ENCODE assay signal across 17 cellular contexts in the genomic region with DNA sequence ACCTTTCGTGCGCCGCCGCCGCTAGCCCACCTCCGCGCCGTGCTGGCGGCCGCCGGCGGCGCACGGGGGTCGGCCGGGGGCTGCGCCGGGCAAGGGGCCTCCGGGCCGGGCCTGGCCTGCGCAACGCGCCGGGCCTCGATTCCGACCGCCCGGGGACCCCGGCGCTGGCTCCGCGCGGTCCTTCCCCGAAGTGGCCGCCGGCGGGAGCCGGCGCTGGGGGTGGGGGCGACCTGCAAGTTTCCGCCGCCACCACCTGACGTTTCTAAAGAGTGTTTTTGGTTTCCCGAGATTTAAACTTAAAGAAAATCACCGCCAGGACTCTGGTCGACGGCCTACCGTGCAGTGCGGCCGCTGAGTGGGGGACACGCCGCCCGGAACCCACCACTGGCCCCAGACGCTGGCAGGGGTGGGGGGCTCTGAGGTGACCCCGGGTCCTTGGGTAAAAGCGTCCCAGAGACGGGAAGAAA. TPM values are rescaled to one million over a fixed set of nuclear protein-coding genes. Genes with fewer than 3 reads are reported as not detected.
DNase-seq lines count a peak whose midpoint lies in the region; ATAC-seq and TF ChIP-seq lines count a peak whose summit lies in the region.
"Had no signal": no experiment of that assay in that cellular context is flagged by ENCODE, and none has a peak within 500 bp of the region (broad histone marks: within the 10 kb centered on the region; RNA-seq: fewer than 3 reads in every experiment).

No MANE protein-coding gene starts in this region.

- no peak overlapping the region for H2AFZ ChIP-seq in MM.1S (ENCODE audit: low read length)

- intact Hi-C loops in Calu3 (cut with micrococcal nuclease; ENCODE audit: unreplicated experiment) (loop anchor here (5.0 kb wide), 4 partner anchors 118 to 253 kb away; no protein-coding TSS in a partner anchor), body of pancreas (cut with DNase I) (no loop called here), ovary (cut with DNase I) (loop anchor here in 3 of 4 donors (5.0 to 10.0 kb wide), 4 partner anchors 171 to 549 kb away; no protein-coding TSS in a partner anchor)

- TF ChIP-seq POLR2A in body of pancreas (IDR thresholded peaks at IDR 0.05) (no peak), ovary (IDR thresholded peaks at IDR 0.05) (no peak)

- H3K27me3 ChIP-seq in body of pancreas (no peaks in the 10 kb centered on the region), ovary (no peaks in the 10 kb centered on the region), MM.1S (replicated peaks; ENCODE audit: insufficient read depth, low read length) (no peaks in the 10 kb centered on the region)

- no TSS peak for BruUV-seq in Calu3 (replicated peaks; lab: Mats Ljungman, UMichigan)

- H3K4me1 ChIP-seq in body of pancreas (peaks cover 20% of the 10 kb centered on the region), ovary (ENCODE audit: insufficient read depth) (peaks cover 1% of the 10 kb centered on the region), MM.1S (ENCODE audit: low read length) (no peaks in the 10 kb centered on the region)

- no peaks in the 10 kb centered on the region for H3K79me2 ChIP-seq in MM.1S (ENCODE audit: low read length)

- DNase-seq in Calu3 = peak; percentile 25
- peak in 3 of 4 donors; percentile 26 to 37 (median 31) for DNase-seq in body of pancreas
- DNase-seq in iPS-NIHi11 (ENCODE audit: low spot score) = peak; percentile 51
- peak in 3 of 5 donors; percentile 49 to 59 (median 57) for DNase-seq in ovary
- no peak for DNase-seq in HK-2 (ENCODE audit: unreplicated experiment)
- DNase-seq in pons (ENCODE audit: low spot score) = no peak
- DNase-seq in MM.1S = no peak
- DNase-seq: AML-193; caudate nucleus; DMS79 treated with DMSO at 0.1 percent for 48 hours; esophagus squamous epithelium; stimulated activated CD4-positive, alpha-beta T cell treated with anti-CD3 and anti-CD28 coated beads, Interleukin-2, amount 100 ng/mL, for 24 hours; stimulated activated naive CD4-positive, alpha-beta T cell had no signal

- peaks cover 57% of the 10 kb centered on the region for H3K36me3 Mint-ChIP-seq in Calu3 (ENCODE audit: insufficient read depth, unreplicated experiment)

- H3K9ac ChIP-seq in MM.1S (ENCODE audit: low read length) = no peak overlapping the region

- H3K27me3 Mint-ChIP-seq in Calu3 (ENCODE audit: unreplicated experiment) = peaks cover 35% of the 10 kb centered on the region

- TF ChIP-seq CTCF in Calu3 (IDR thresholded peaks at IDR 0.05; ENCODE audit: unreplicated experiment) (no peak), body of pancreas (IDR thresholded peaks at IDR 0.05) (peak in 1 of 7 experiments; percentile 3), ovary (IDR thresholded peaks at IDR 0.05) (no peak), MM.1S (IDR thresholded peaks at IDR 0.05; ENCODE audit: low read length) (no peak)

- no peaks in the 10 kb centered on the region for H3K9me3 Mint-ChIP-seq in Calu3 (ENCODE audit: low read depth, unreplicated experiment)
- H3K9me3 Mint-ChIP-seq: activated T-helper 1 cell treated with anti-CD3 and anti-CD28 coated beads, Interleukin-12 subunit alpha, Interleukin-12 subunit beta, Interleukin-2, Interleukin-4 antibody, amounts not matched to agents 30 ng/mL and 10 ng/mL and 1 ng/mL, durations not matched to agents 14 hours and 24 hours and 36 hours had no signal

- peak overlapping the region; percentile 95 to 100 (median 98) for H3K27ac ChIP-seq in body of pancreas
- peak overlapping the region; percentile 23 to 96 for H3K27ac ChIP-seq in ovary
- H3K27ac ChIP-seq in MM.1S (ENCODE audit: low read length) = no peak overlapping the region
- H3K27ac ChIP-seq: esophagus squamous epithelium, neutrophil, SK-N-MC had no signal

- H3K4me1 Mint-ChIP-seq in Calu3 (ENCODE audit: low read depth, unreplicated experiment) = peaks cover 8% of the 10 kb centered on the region

- H3K4me2 ChIP-seq in MM.1S (ENCODE audit: low read depth, low read length) = no peak overlapping the region

- no peaks in the 10 kb centered on the region for H3F3A ChIP-seq in MM.1S (ENCODE audit: insufficient read depth, low read length)

- TF ChIP-seq EP300 in ovary (IDR thresholded peaks at IDR 0.05) = no peak

- H3K9me3 ChIP-seq in body of pancreas (no peaks in the 10 kb centered on the region), ovary (no peaks in the 10 kb centered on the region), MM.1S (replicated peaks; ENCODE audit: insufficient read depth, low read length) (no peaks in the 10 kb centered on the region)
- H3K9me3 ChIP-seq: esophagus squamous epithelium, neutrophil had no signal

- H3K27ac Mint-ChIP-seq in Calu3 (ENCODE audit: unreplicated experiment) = peak overlapping the region; percentile 94

- peak overlapping the region; percentile 98 for H3K4me3 Mint-ChIP-seq in Calu3 (ENCODE audit: low read depth, unreplicated experiment)
- H3K4me3 Mint-ChIP-seq: activated T-helper 1 cell treated with anti-CD3 and anti-CD28 coated beads, Interleukin-12 subunit alpha, Interleukin-12 subunit beta, Interleukin-2, Interleukin-4 antibody, amounts not matched to agents 30 ng/mL and 10 ng/mL and 1 ng/mL, durations not matched to agents 14 hours and 24 hours and 36 hours had no signal

- no peaks in the 10 kb centered on the region for H3K9me2 ChIP-seq in MM.1S (replicated peaks; ENCODE audit: insufficient read depth, low read length)

- 1 to 2% methylated on average over 9 to 52 of the region's 57 CpGs for WGBS in body of pancreas, 2 donors
- WGBS in ovary, 3 donors = 2 to 29% (median 9%) methylated on average over 43 to 57 of the region's 57 CpGs

- H3K4me3 ChIP-seq in body of pancreas (peak overlapping the region; percentile 7 to 38), ovary (peak overlapping the region; percentile 98), MM.1S (ENCODE audit: low read length) (no peak overlapping the region)
- H3K4me3 ChIP-seq: SK-N-MC had no signal

- ATAC-seq in body of pancreas (no peak), HG02840 (IDR thresholded peaks at IDR 0.05; ENCODE audit: low FRiP score, unreplicated experiment) (no peak)

- H4K20me1 ChIP-seq in MM.1S (ENCODE audit: insufficient read depth, low read length) = no peaks in the 10 kb centered on the region

- CTCF ChIA-PET in Calu3 (lab: Charles Lee) = no interaction called here

- H3K36me3 ChIP-seq in body of pancreas (replicated peaks in 1 of 2; ENCODE audit: insufficient read depth in 1 of 2, low read depth in 2 of 2) (no peaks in the 10 kb centered on the region), ovary (no peaks in the 10 kb centered on the region), MM.1S (replicated peaks; ENCODE audit: insufficient read depth, low read length) (no peaks in the 10 kb centered on the region)
- H3K36me3 ChIP-seq: esophagus squamous epithelium, neutrophil had no signal

RNA-seq across cellular contexts. Expression of a gene that starts 3.8 kb away (rescaled TPM):
- total RNA-seq in Calu3 (2022) = 54.6 and 58.4 TPM in 2 replicates
- 100 to 1,000 TPM in 1 of 2 donors, 10 to 100 TPM in 1; 41.8 to 114 TPM for total RNA-seq in body of pancreas
- 100 to 1,000 TPM in 5 of 7 donors, 10 to 100 TPM in 2; 82.4 to 221 (median 140) TPM for total RNA-seq in ovary
- 10 to 100 TPM; 30.2 to 54.0 TPM for polyA plus RNA-seq in ovary
- total RNA-seq: activated T-helper 1 cell treated with anti-CD3 and anti-CD28 coated beads, Interleukin-12 subunit alpha, Interleukin-12 subunit beta, Interleukin-2, Interleukin-4 antibody, amounts not matched to agents 30 ng/mL and 10 ng/mL and 1 ng/mL, durations not matched to agents 14 hours and 24 hours and 36 hours had no signal

Comparison
In these comparisons a context has a peak if more than half of its experiments do, and no peak if none do; other contexts are left out.
1. DNase-seq: peak in Calu3 (single experiment), body of pancreas (3 of 4), iPS-NIHi11 (single experiment) and ovary (3 of 5); none in HK-2 (single experiment), pons (single experiment) and MM.1S (single experiment).